1 cellular context compared by ENCODE assay signal in genomic region chr17:40362696-40363479, GRCh38.
TF ChIP-seq lines count a peak whose summit lies in the region.

No MANE protein-coding gene starts in this region.

TF ChIP-seq in GM12878, 131 proteins besides CTCF, POLR2A, EP300 and RAD21 (continued from another document and continues in another):
- TF ChIP-seq, protein P1, sequence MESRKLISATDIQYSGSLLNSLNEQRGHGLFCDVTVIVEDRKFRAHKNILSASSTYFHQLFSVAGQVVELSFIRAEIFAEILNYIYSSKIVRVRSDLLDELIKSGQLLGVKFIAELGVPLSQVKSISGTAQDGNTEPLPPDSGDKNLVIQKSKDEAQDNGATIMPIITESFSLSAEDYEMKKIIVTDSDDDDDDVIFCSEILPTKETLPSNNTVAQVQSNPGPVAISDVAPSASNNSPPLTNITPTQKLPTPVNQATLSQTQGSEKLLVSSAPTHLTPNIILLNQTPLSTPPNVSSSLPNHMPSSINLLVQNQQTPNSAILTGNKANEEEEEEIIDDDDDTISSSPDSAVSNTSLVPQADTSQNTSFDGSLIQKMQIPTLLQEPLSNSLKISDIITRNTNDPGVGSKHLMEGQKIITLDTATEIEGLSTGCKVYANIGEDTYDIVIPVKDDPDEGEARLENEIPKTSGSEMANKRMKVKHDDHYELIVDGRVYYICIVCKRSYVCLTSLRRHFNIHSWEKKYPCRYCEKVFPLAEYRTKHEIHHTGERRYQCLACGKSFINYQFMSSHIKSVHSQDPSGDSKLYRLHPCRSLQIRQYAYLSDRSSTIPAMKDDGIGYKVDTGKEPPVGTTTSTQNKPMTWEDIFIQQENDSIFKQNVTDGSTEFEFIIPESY (IDR thresholded peaks at IDR 0.05), result no peak
- no peak for TF ChIP-seq ESRRA (IDR thresholded peaks at IDR 0.05; ENCODE audit: low read length)
- TF ChIP-seq, protein P2, sequence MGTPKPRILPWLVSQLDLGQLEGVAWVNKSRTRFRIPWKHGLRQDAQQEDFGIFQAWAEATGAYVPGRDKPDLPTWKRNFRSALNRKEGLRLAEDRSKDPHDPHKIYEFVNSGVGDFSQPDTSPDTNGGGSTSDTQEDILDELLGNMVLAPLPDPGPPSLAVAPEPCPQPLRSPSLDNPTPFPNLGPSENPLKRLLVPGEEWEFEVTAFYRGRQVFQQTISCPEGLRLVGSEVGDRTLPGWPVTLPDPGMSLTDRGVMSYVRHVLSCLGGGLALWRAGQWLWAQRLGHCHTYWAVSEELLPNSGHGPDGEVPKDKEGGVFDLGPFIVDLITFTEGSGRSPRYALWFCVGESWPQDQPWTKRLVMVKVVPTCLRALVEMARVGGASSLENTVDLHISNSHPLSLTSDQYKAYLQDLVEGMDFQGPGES (IDR thresholded peaks at IDR 0.05), result no peak
- 0 out of 2 replicates have a peak, but pooled peaks have one; percentile 12 for TF ChIP-seq ZNF217 (IDR thresholded peaks at IDR 0.05)
- 0 out of 2 replicates have a peak, but pooled peaks have one; percentile 24 for TF ChIP-seq NR2C1 (IDR thresholded peaks at IDR 0.05)
- no peak for TF ChIP-seq TAF1 (IDR thresholded peaks at IDR 0.05; ENCODE audit: borderline replicate concordance, low read depth, low read length)
- 0 out of 2 replicates have a peak, but pooled peaks have one; percentile 36 for TF ChIP-seq RUNX3 (IDR thresholded peaks at IDR 0.05; ENCODE audit: low read length)
- no peak for TF ChIP-seq HDAC2 (IDR thresholded peaks at IDR 0.05)
- no peak for TF ChIP-seq FOXM1 (IDR thresholded peaks at IDR 0.05; ENCODE audit: low read depth, low read length)
- TF ChIP-seq SUPT20H (IDR thresholded peaks at IDR 0.05; ENCODE audit: borderline replicate concordance, control insufficient read depth, low read depth, low read length), result no peak
- TF ChIP-seq CBFB (IDR thresholded peaks at IDR 0.05; ENCODE audit: low read depth), result no peak
- TF ChIP-seq, protein P3, sequence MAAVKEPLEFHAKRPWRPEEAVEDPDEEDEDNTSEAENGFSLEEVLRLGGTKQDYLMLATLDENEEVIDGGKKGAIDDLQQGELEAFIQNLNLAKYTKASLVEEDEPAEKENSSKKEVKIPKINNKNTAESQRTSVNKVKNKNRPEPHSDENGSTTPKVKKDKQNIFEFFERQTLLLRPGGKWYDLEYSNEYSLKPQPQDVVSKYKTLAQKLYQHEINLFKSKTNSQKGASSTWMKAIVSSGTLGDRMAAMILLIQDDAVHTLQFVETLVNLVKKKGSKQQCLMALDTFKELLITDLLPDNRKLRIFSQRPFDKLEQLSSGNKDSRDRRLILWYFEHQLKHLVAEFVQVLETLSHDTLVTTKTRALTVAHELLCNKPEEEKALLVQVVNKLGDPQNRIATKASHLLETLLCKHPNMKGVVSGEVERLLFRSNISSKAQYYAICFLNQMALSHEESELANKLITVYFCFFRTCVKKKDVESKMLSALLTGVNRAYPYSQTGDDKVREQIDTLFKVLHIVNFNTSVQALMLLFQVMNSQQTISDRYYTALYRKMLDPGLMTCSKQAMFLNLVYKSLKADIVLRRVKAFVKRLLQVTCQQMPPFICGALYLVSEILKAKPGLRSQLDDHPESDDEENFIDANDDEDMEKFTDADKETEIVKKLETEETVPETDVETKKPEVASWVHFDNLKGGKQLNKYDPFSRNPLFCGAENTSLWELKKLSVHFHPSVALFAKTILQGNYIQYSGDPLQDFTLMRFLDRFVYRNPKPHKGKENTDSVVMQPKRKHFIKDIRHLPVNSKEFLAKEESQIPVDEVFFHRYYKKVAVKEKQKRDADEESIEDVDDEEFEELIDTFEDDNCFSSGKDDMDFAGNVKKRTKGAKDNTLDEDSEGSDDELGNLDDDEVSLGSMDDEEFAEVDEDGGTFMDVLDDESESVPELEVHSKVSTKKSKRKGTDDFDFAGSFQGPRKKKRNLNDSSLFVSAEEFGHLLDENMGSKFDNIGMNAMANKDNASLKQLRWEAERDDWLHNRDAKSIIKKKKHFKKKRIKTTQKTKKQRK (IDR thresholded peaks at IDR 0.05; ENCODE audit: low read depth, low read length), result no peak
- no peak for TF ChIP-seq E2F4 (IDR thresholded peaks at IDR 0.05; ENCODE audit: low read depth, low read length)
- TF ChIP-seq MEF2B (IDR thresholded peaks at IDR 0.05; ENCODE audit: partially characterized antibody, poor library complexity, severe bottlenecking), result no peak
- TF ChIP-seq USF2 (IDR thresholded peaks at IDR 0.05; ENCODE audit: borderline replicate concordance, low read depth, low read length), result no peak
- TF ChIP-seq BMI1 (IDR thresholded peaks at IDR 0.05; ENCODE audit: borderline replicate concordance), result no peak
- no peak for TF ChIP-seq SKIL (IDR thresholded peaks at IDR 0.05; ENCODE audit: low read depth, poor library complexity, severe bottlenecking)
- no peak for TF ChIP-seq SUZ12 (IDR thresholded peaks at IDR 0.05; ENCODE audit: unreplicated experiment)
- no peak for TF ChIP-seq PAX8 (IDR thresholded peaks at IDR 0.05)
- no peak for TF ChIP-seq USF1 (IDR thresholded peaks at IDR 0.05; ENCODE audit: borderline replicate concordance, extremely low read length, insufficient read depth, low read depth, low read length)
- no peak for TF ChIP-seq RFX5 (IDR thresholded peaks at IDR 0.05; ENCODE audit: low read depth, low read length)
- TF ChIP-seq BACH1 (IDR thresholded peaks at IDR 0.05; ENCODE audit: borderline replicate concordance), result no peak
- TF ChIP-seq CBX5 (IDR thresholded peaks at IDR 0.05; ENCODE audit: low read depth), result no peak
- no peak for TF ChIP-seq MTA3 (IDR thresholded peaks at IDR 0.05; ENCODE audit: borderline replicate concordance, low read length)
- TF ChIP-seq, protein P4, sequence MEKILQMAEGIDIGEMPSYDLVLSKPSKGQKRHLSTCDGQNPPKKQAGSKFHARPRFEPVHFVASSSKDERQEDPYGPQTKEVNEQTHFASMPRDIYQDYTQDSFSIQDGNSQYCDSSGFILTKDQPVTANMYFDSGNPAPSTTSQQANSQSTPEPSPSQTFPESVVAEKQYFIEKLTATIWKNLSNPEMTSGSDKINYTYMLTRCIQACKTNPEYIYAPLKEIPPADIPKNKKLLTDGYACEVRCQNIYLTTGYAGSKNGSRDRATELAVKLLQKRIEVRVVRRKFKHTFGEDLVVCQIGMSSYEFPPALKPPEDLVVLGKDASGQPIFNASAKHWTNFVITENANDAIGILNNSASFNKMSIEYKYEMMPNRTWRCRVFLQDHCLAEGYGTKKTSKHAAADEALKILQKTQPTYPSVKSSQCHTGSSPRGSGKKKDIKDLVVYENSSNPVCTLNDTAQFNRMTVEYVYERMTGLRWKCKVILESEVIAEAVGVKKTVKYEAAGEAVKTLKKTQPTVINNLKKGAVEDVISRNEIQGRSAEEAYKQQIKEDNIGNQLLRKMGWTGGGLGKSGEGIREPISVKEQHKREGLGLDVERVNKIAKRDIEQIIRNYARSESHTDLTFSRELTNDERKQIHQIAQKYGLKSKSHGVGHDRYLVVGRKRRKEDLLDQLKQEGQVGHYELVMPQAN (conservative IDR thresholded peaks at IDR 0.05), result no peak
- no peak for TF ChIP-seq CEBPB (IDR thresholded peaks at IDR 0.05; ENCODE audit: borderline replicate concordance in 1 of 2, low read depth in 2 of 2, low read length in 2 of 2)
- TF ChIP-seq ZNF207 (IDR thresholded peaks at IDR 0.05; ENCODE audit: borderline replicate concordance), result no peak
- no peak for TF ChIP-seq JUNB (IDR thresholded peaks at IDR 0.05)
- TF ChIP-seq ZSCAN29 (IDR thresholded peaks at IDR 0.05), result 0 out of 2 replicates have a peak, but pooled peaks have one; percentile 27
- TF ChIP-seq BHLHE40 (IDR thresholded peaks at IDR 0.05; ENCODE audit: borderline replicate concordance in 1 of 2, low read depth in 2 of 2, low read length in 1 of 2), result peak; percentile 45 to 81; a peak in 3 of 4 replicates
- TF ChIP-seq BCL11A (IDR thresholded peaks at IDR 0.05; ENCODE audit: low read depth, low read length), result no peak
- TF ChIP-seq RBBP5 (conservative IDR thresholded peaks at IDR 0.05), result no peak
- TF ChIP-seq SIX5 (IDR thresholded peaks at IDR 0.05; ENCODE audit: low read depth, low read length, severe bottlenecking), result no peak
- no peak for TF ChIP-seq ASH2L (IDR thresholded peaks at IDR 0.05; ENCODE audit: borderline replicate concordance, low read depth)
- TF ChIP-seq SMAD5 (IDR thresholded peaks at IDR 0.05; ENCODE audit: low read depth), result no peak
- TF ChIP-seq NFYA (IDR thresholded peaks at IDR 0.05; ENCODE audit: borderline replicate concordance, low read depth, low read length), result no peak
- TF ChIP-seq WRNIP1 (IDR thresholded peaks at IDR 0.05; ENCODE audit: borderline replicate concordance, low read depth, low read length), result no peak
- TF ChIP-seq RCOR1 (conservative IDR thresholded peaks at IDR 0.05; ENCODE audit: low read depth, low read length), result no peak
- no peak for TF ChIP-seq MYB (IDR thresholded peaks at IDR 0.05; ENCODE audit: borderline replicate concordance, low read depth, low read length)
- no peak for TF ChIP-seq NFXL1 (IDR thresholded peaks at IDR 0.05; ENCODE audit: borderline replicate concordance)
- TF ChIP-seq, protein P5, sequence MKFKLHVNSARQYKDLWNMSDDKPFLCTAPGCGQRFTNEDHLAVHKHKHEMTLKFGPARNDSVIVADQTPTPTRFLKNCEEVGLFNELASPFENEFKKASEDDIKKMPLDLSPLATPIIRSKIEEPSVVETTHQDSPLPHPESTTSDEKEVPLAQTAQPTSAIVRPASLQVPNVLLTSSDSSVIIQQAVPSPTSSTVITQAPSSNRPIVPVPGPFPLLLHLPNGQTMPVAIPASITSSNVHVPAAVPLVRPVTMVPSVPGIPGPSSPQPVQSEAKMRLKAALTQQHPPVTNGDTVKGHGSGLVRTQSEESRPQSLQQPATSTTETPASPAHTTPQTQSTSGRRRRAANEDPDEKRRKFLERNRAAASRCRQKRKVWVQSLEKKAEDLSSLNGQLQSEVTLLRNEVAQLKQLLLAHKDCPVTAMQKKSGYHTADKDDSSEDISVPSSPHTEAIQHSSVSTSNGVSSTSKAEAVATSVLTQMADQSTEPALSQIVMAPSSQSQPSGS (IDR thresholded peaks at IDR 0.05; ENCODE audit: low read length), result no peak
- no peak for TF ChIP-seq KLF5 (IDR thresholded peaks at IDR 0.05; ENCODE audit: partially characterized antibody)
- peak; percentile 83; the same call in 1 of the 2 replicates for TF ChIP-seq SMARCA5 (IDR thresholded peaks at IDR 0.05)
- no peak for TF ChIP-seq NR2C2 (IDR thresholded peaks at IDR 0.05; ENCODE audit: borderline replicate concordance, control insufficient read depth, insufficient read length, low read depth)
- no peak for TF ChIP-seq ZNF274 (IDR thresholded peaks at IDR 0.05; ENCODE audit: insufficient read depth, insufficient read length)
- no peak for TF ChIP-seq CHD4 (IDR thresholded peaks at IDR 0.05)
- TF ChIP-seq IRF4 (IDR thresholded peaks at IDR 0.05; ENCODE audit: low read depth, low read length), result no peak
- TF ChIP-seq FOXK2 (IDR thresholded peaks at IDR 0.05), result no peak
- TF ChIP-seq TCF12 (IDR thresholded peaks at IDR 0.05; ENCODE audit: low read depth, low read length), result 0 out of 2 replicates have a peak, but pooled peaks have one; percentile 19
